Comparison of ENCODE assay signal across 24 cellular contexts in genomic region chr17:45965741-45966140, GRCh38. TPM values are rescaled to one million over a fixed set of nuclear protein-coding genes. Genes with fewer than 3 reads are reported as not detected.
DNase-seq lines count a peak whose midpoint lies in the region; ATAC-seq and TF ChIP-seq lines count a peak whose summit lies in the region.
"Had no signal": no experiment of that assay in that cellular context is flagged by ENCODE, and none has a peak within 500 bp of the region (broad histone marks: within the 10 kb centered on the region; RNA-seq: fewer than 3 reads in every experiment).

No MANE protein-coding gene starts in this region.

- peak; percentile 31 for ATAC-seq in Right ventricle myocardium superior (ENCODE audit: poor library complexity)
- no peak for ATAC-seq in activated T-helper 17 cell treated with anti-CD3 and anti-CD28 coated beads, Interleukin-2, amount 50 U/mL, for 72 hours (replicated peaks)
- ATAC-seq: K562, Right ventricle myocardium inferior had no signal

- intact Hi-C loops in Right ventricle myocardium superior (cut with DNase I): no loop called here
- intact Hi-C loops in posterior vena cava (cut with DNase I): no loop called here
- intact Hi-C loops in lower leg skin (cut with DNase I; ENCODE audit: low total_unique reads): loop anchor here (5.0 kb wide), 1 partner anchor 1807 kb away; no protein-coding TSS in a partner anchor

- H3K27me3 Mint-ChIP-seq in activated T-helper 17 cell treated with anti-CD3 and anti-CD28 coated beads, Interleukin-2, amount 50 U/mL, for 72 hours: peaks cover 11% of the 10 kb centered on the region

- no peak overlapping the region for H3K4me3 Mint-ChIP-seq in activated T-helper 17 cell treated with anti-CD3 and anti-CD28 coated beads, Interleukin-2, amount 50 U/mL, for 72 hours
- H3K4me3 Mint-ChIP-seq: CD4-positive, CD25-positive, alpha-beta regulatory T cell had no signal

- no peak for TF ChIP-seq POLR2A in lower leg skin (IDR thresholded peaks at IDR 0.05)

- H3K27me3 ChIP-seq in right atrium auricular region: no peaks in the 10 kb centered on the region
- H3K27me3 ChIP-seq: BLaER1 had no signal

- H3K4me1 ChIP-seq in right atrium auricular region: no peaks in the 10 kb centered on the region
- H3K4me1 ChIP-seq: BLaER1, SJSA1 had no signal

- TF ChIP-seq CTCF in right atrium auricular region (IDR thresholded peaks at IDR 0.05): no peak
- no peak for TF ChIP-seq CTCF in lower leg skin (IDR thresholded peaks at IDR 0.05)

- no peak for DNase-seq in Right ventricle myocardium superior
- no peak for DNase-seq in right atrium auricular region (ENCODE audit: low spot score)
- peak; percentile 64 for DNase-seq in cerebellar cortex (ENCODE audit: low spot score)
- peak; percentile 37 for DNase-seq in posterior vena cava (ENCODE audit: low spot score)
- DNase-seq in activated gamma-delta T cell treated with Interleukin-2 at 50 U/mL for 16 hours: no peak
- DNase-seq in lower leg skin (ENCODE audit: low spot score in 2 of 2): no peak
- DNase-seq: CD4-positive, CD25-positive, alpha-beta regulatory T cell; MG63; NCI-H1105 treated with DMSO at 0.1 percent for 48 hours; NCI-H146; NCI-H2029 treated with DMSO at 0.1 percent for 48 hours; NCI-H2171; NCI-H226; NCI-H524; NCI-H748 treated with DMSO at 0.1 percent for 48 hours; PC-9 had no signal

- no peaks in the 10 kb centered on the region for H3K36me3 ChIP-seq in right atrium auricular region
- H3K36me3 ChIP-seq: BLaER1, MG63, SJSA1 had no signal

- no peak overlapping the region for H3K27ac ChIP-seq in right atrium auricular region
- H3K27ac ChIP-seq: BLaER1, PC-9, SJSA1 had no signal

- no peaks in the 10 kb centered on the region for H3K36me3 Mint-ChIP-seq in activated T-helper 17 cell treated with anti-CD3 and anti-CD28 coated beads, Interleukin-2, amount 50 U/mL, for 72 hours (ENCODE audit: low read depth)

- no peaks in the 10 kb centered on the region for H3K9me3 ChIP-seq in right atrium auricular region
- H3K9me3 ChIP-seq: BLaER1, MG63 had no signal

- H3K4me3 ChIP-seq in right atrium auricular region (no peak overlapping the region), lower leg skin (ENCODE audit: low read depth, poor library complexity, severe bottlenecking) (no peak overlapping the region)
- H3K4me3 ChIP-seq: BLaER1, K562, MG63, PC-9, SJSA1 had no signal

- no peak overlapping the region for H3K27ac Mint-ChIP-seq in activated T-helper 17 cell treated with anti-CD3 and anti-CD28 coated beads, Interleukin-2, amount 50 U/mL, for 72 hours
- H3K27ac Mint-ChIP-seq: CD4-positive, CD25-positive, alpha-beta regulatory T cell had no signal

- 37 to 40% methylated on average over 4 of the region's 4 CpGs for WGBS in lower leg skin, 2 donors

- no peaks in the 10 kb centered on the region for H3K9me3 Mint-ChIP-seq in activated T-helper 17 cell treated with anti-CD3 and anti-CD28 coated beads, Interleukin-2, amount 50 U/mL, for 72 hours

- H3K4me1 Mint-ChIP-seq in activated T-helper 17 cell treated with anti-CD3 and anti-CD28 coated beads, Interleukin-2, amount 50 U/mL, for 72 hours: no peaks in the 10 kb centered on the region
- H3K4me1 Mint-ChIP-seq: CD4-positive, CD25-positive, alpha-beta regulatory T cell had no signal

RNA-seq across cellular contexts. Expression of gene STH, which starts 33.3 kb away (rescaled TPM):
- total RNA-seq in Right ventricle myocardium superior (not detected), right atrium auricular region (not detected), posterior vena cava (not detected), lower leg skin (not detected)
- total RNA-seq in activated T-helper 17 cell treated with anti-CD3 and anti-CD28 coated beads, Interleukin-2, amount 50 U/mL, for 72 hours: not detected
- total RNA-seq: A172; CD4-positive, CD25-positive, alpha-beta regulatory T cell; HT-29; K562; PC-9; Right ventricle myocardium inferior; RPMI7951; SJSA1 had no signal

Comparison
In these comparisons a context has a peak if more than half of its experiments do, and no peak if none do; other contexts are left out.
1. DNase-seq: peak in cerebellar cortex (single experiment) and posterior vena cava (single experiment); none in Right ventricle myocardium superior (single experiment), right atrium auricular region (single experiment), activated gamma-delta T cell treated with Interleukin-2 at 50 U/mL for 16 hours (single experiment) and lower leg skin (0 of 2).